Comparison of ENCODE assay signal across 9 cellular contexts in the genomic region with DNA sequence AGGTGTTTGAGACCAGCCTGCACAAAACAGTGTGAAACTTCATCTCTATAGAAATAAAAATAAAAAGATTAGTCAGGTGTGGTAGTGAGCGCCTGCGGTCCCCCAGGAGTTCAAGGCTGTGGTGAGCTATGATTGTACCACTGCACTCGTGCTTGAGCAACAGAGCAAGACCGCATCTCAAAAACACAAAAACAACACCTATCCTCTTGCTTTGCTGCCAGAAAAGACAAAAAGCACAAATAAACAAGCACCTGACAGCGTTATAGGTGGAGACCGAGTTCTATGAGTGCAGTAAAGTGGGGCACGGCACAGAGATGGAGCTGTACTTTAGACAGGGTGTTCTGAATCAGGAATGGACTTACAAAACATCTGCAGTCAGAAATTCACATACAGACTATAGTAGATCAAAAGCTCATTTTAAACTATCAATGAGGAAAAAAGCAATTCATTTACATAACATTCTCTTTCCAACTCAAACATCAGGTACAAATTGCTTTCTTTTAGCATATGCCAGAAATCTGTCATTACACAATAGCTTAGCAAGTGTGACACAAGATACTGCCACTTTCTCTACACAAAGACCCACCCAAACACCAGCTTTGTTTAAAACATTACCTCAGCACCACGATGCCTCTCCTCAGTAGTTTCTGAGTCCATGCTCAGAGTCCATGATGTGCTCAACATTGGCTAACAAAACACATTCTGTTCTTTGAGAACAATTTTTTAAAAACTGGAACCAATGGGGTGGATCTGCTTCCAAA. TPM values are rescaled to one million over a fixed set of nuclear protein-coding genes. Genes with fewer than 3 reads are reported as not detected.
A peak's percentile ranks its signal among the peaks of the same experiment; 100 is the strongest.
DNase-seq lines count a peak whose midpoint lies in the region; ATAC-seq, FAIRE-seq and TF ChIP-seq lines count a peak whose summit lies in the region.
"Had no signal": no experiment of that assay in that cellular context is flagged by ENCODE, and none has a peak within 500 bp of the region (broad histone marks: within the 10 kb centered on the region; RNA-seq: fewer than 3 reads in every experiment).

No MANE protein-coding gene starts in this region.

- H3K27ac Mint-ChIP-seq in stimulated activated naive B cell treated with anti-CD40 and anti-IgM and Interleukin-4, amounts not matched to agents 10 μg/mL and 1 μg/mL and 100 μg/mL, for 72 hours: peak overlapping the region; percentile 93

- no peak overlapping the region for H3K27ac ChIP-seq in K562 (ENCODE audit: extremely low read depth, low read depth, low read length)
- H3K27ac ChIP-seq: KMS-11 had no signal

- no peak for TF ChIP-seq RAD21 in K562 (CRISPR knock-in tag; conservative IDR thresholded peaks at IDR 0.05 in 1 of 2, IDR thresholded peaks at IDR 0.05 in 1 of 2)

- FAIRE-seq in K562 (lab: Jason Lieb, UNC): no peak

- H3K36me3 Mint-ChIP-seq in stimulated activated naive B cell treated with anti-CD40 and anti-IgM and Interleukin-4, amounts not matched to agents 10 μg/mL and 1 μg/mL and 100 μg/mL, for 72 hours: peaks cover 52 to 87% of the 10 kb centered on the region in 2 donors

- H3K4me2 ChIP-seq in K562 (ENCODE audit: insufficient read depth, low read length): no peak overlapping the region
- H3K4me2 ChIP-seq: KMS-11 had no signal

- no peaks in the 10 kb centered on the region for H3K27me3 ChIP-seq in K562 (ENCODE audit: control insufficient read depth in 2 of 2, insufficient read depth in 2 of 2, low read length in 2 of 2)

- DNase-seq in GM10248 (ENCODE audit: extremely low spot score) (peak; percentile 39), K562 (ENCODE audit: extremely low read depth in 1 of 4, low spot score in 3 of 4) (no peak), NCI-H524 treated with DMSO at 0.1 percent for 48 hours (lab: John Stamatoyannopoulos, UW) (no peak), LoVo (ENCODE audit: low spot score) (no peak), NOMO-1 treated with DMSO at 0.1 percent for 48 hours (lab: John Stamatoyannopoulos, UW; ENCODE audit: unreplicated experiment) (no peak)
- DNase-seq in stimulated activated naive B cell treated with anti-CD40 and anti-IgM and Interleukin-4, amounts not matched to agents 10 μg/mL and 1 μg/mL and 100 μg/mL, for 72 hours: no peak

- POLR2A ChIA-PET in GM10248 (lab: Yijun Ruan, JAX) (interaction anchor here (0.6 to 1.4 kb wide), 4 partner anchors 8 to 153 kb away, joined by 3 to 7 read pairs (median 3); partner anchors contain the start of gene EZR), K562 (lab: Yijun Ruan, JAX) (interaction anchor here (0.6 to 2.8 kb wide), 7 partner anchors 8 to 196 kb away, joined by 3 to 13 read pairs (median 3); no protein-coding TSS in a partner anchor)

- peaks cover 9 to 42% of the 10 kb centered on the region in 2 experiments; a peak in 4 of 5 replicates for H3K4me1 ChIP-seq in K562 (replicated peaks in 1 of 2; ENCODE audit: control insufficient read depth in 2 of 2, insufficient read depth in 2 of 2, low read length in 2 of 2)

- peaks cover 98% of the 10 kb centered on the region for H3K79me2 ChIP-seq in K562 (ENCODE audit: control insufficient read depth, insufficient read depth, low read length)

- no peak for TF ChIP-seq EP300 in K562 (IDR thresholded peaks at IDR 0.05; ENCODE audit: low read length)

- 89% methylated on average over 8 of the region's 8 CpGs for WGBS in K562 (ENCODE audit: insufficient coverage, low coverage, missing lambda C conversion rate)

- H2AFZ ChIP-seq in K562 (ENCODE audit: low read depth, low read length): no peak overlapping the region

- CTCF ChIA-PET in GM10248 (lab: Yijun Ruan, JAX) (interaction anchor here (0.8 to 2.7 kb wide), 16 partner anchors 11 to 588 kb away, joined by 3 to 17 read pairs (median 4); partner anchors contain the start of gene RSPH3), K562 (lab: Yijun Ruan, JAX; ENCODE audit: low intra/inter-chr PET ratio) (no interaction called here)

- peaks cover 48% of the 10 kb centered on the region for H4K20me1 ChIP-seq in K562 (replicated peaks; ENCODE audit: control insufficient read depth, insufficient read depth, low read length)

- peaks cover 71% of the 10 kb centered on the region for H3K36me3 ChIP-seq in K562 (ENCODE audit: control insufficient read depth, insufficient read depth, low read length)

- H3K9ac ChIP-seq in K562 (ENCODE audit: insufficient read depth in 1 of 2, low read depth in 2 of 2, low read length in 2 of 2): no peak overlapping the region
- H3K9ac ChIP-seq: KMS-11 had no signal

- no peak overlapping the region for H3K4me3 ChIP-seq in K562

- peak; percentile 66 for ATAC-seq in GM21423 (IDR thresholded peaks at IDR 0.05; ENCODE audit: unreplicated experiment)
- ATAC-seq in HG03521 (IDR thresholded peaks at IDR 0.05; ENCODE audit: unreplicated experiment): peak; percentile 78
- ATAC-seq in K562: no peak
- ATAC-seq in stimulated activated naive B cell treated with anti-CD40 and anti-IgM and Interleukin-4, amounts not matched to agents 10 μg/mL and 1 μg/mL and 100 μg/mL, for 72 hours (replicated peaks): peak; percentile 82 to 91

- BruUV-seq in K562 (replicated peaks; lab: Mats Ljungman, UMichigan): no TSS peak

- in situ Hi-C loops in K562 (cut with MboI): no loop called here

- peaks cover 15% of the 10 kb centered on the region for H3K9me1 ChIP-seq in K562 (ENCODE audit: control insufficient read depth, insufficient read depth, low read length)

- H3K9me3 ChIP-seq in K562 (replicated peaks; ENCODE audit: control insufficient read depth, insufficient read depth, low read depth, low read length): no peaks in the 10 kb centered on the region

- no peak for TF ChIP-seq POLR2A in K562 (conservative IDR thresholded peaks at IDR 0.05)

- H3K27me3 Mint-ChIP-seq in stimulated activated naive B cell treated with anti-CD40 and anti-IgM and Interleukin-4, amounts not matched to agents 10 μg/mL and 1 μg/mL and 100 μg/mL, for 72 hours: no peaks in the 10 kb centered on the region

- intact Hi-C loops in K562 (cut with micrococcal nuclease): loop anchor here (10.0 kb wide), 1 partner anchor 296 kb away; no protein-coding TSS in a partner anchor

- peak overlapping the region; percentile 72 to 78 for H3K4me3 Mint-ChIP-seq in stimulated activated naive B cell treated with anti-CD40 and anti-IgM and Interleukin-4, amounts not matched to agents 10 μg/mL and 1 μg/mL and 100 μg/mL, for 72 hours

- peaks cover 0 to 5% of the 10 kb centered on the region in 2 donors for H3K9me3 Mint-ChIP-seq in stimulated activated naive B cell treated with anti-CD40 and anti-IgM and Interleukin-4, amounts not matched to agents 10 μg/mL and 1 μg/mL and 100 μg/mL, for 72 hours

- H3K4me1 Mint-ChIP-seq in stimulated activated naive B cell treated with anti-CD40 and anti-IgM and Interleukin-4, amounts not matched to agents 10 μg/mL and 1 μg/mL and 100 μg/mL, for 72 hours: peaks cover 60 to 100% of the 10 kb centered on the region in 2 donors

- TF ChIP-seq CTCF in GM10248 (IDR thresholded peaks at IDR 0.05; ENCODE audit: control extremely low read depth, extremely low read depth, low read depth, missing control alignments) (no peak), K562 (IDR thresholded peaks at IDR 0.05 in 2 of 3, conservative IDR thresholded peaks at IDR 0.05 in 1 of 3; ENCODE audit: insufficient read depth in 2 of 3, low read depth in 1 of 3, low read length in 3 of 3) (no peak)

TF ChIP-seq in K562, 482 proteins besides CTCF, POLR2A, EP300 and RAD21 (continues in another document):
- TF ChIP-seq CAMTA2 (CRISPR knock-in tag; conservative IDR thresholded peaks at IDR 0.05) (no peak), FOXA3 (CRISPR knock-in tag; conservative IDR thresholded peaks at IDR 0.05 in 1 of 2, IDR thresholded peaks at IDR 0.05 in 1 of 2) (no peak), WHSC1 (IDR thresholded peaks at IDR 0.05; ENCODE audit: low read length) (no peak), JUND (IDR thresholded peaks at IDR 0.05; ENCODE audit: borderline replicate concordance, low read depth, low read length) (no peak), JUND (tag; IDR thresholded peaks at IDR 0.05; ENCODE audit: borderline replicate concordance, low read depth, low read length) (no peak), EWSR1 (IDR thresholded peaks at IDR 0.05; ENCODE audit: borderline replicate concordance, low read depth, partially characterized antibody) (no peak), ZBTB43 (CRISPR knock-in tag; IDR thresholded peaks at IDR 0.05) (no peak), ZFPM2 (CRISPR knock-in tag; IDR thresholded peaks at IDR 0.05) (no peak)

RNA-seq across cellular contexts. Expression of gene EZR, which starts 10.1 kb away (rescaled TPM):
- 49.5 and 70.7 TPM in 2 replicates for total RNA-seq in K562 (2011; cell fraction: chromatin; rRNA removed; ENCODE audit: low replicate concordance)
- total RNA-seq in K562 (2011; cell fraction: nucleolus; rRNA removed): 37.9 and 45.2 TPM in 2 replicates
- 44.1 and 48.1 TPM in 2 replicates for total RNA-seq in K562 (2011; cell fraction: nucleoplasm; rRNA removed)
- total RNA-seq in K562 (2014; rRNA removed) (161 and 162 TPM in 2 replicates), K562 (2014; rRNA removed; fragmentation: Illumina TruSeq; extraction: Trizol) (71.5 and 72.7 TPM in 2 replicates), K562 (2015; rRNA removed; fragmentation: Illumina TruSeq; extraction: Trizol) (110 and 117 TPM in 2 replicates), K562 (2021) (125 and 143 TPM in 2 replicates)
- polyA plus RNA-seq in K562 (2011; rRNA removed) (104 and 135 TPM in 2 replicates), K562 (2014; fragmentation: Illumina TruSeq; extraction: Trizol) (93.0 and 101 TPM in 2 replicates), K562 (2014; fragmentation: Nextera tagmentation; extraction: Ambion mirVana) (10 to 100 TPM; 36.5 to 63.6 TPM), K562 (2014; rRNA removed) (91.5 and 114 TPM in 2 replicates)
- 78.6 and 88.6 TPM in 2 replicates for polyA plus RNA-seq in K562 (2011; cell fraction: cytosol; rRNA removed)
- 91.7 and 156 TPM in 2 replicates for polyA plus RNA-seq in K562 (2011; cell fraction: nucleus; rRNA removed)
- polyA plus RNA-seq in K562 (2012): 120 and 126 TPM in 2 replicates
- polyA minus RNA-seq in K562 (2011; rRNA and poly(A)+ RNA removed): 100 and 114 TPM in 2 replicates
- polyA minus RNA-seq in K562 (2011; cell fraction: cytosol; rRNA and poly(A)+ RNA removed): 69.7 and 85.1 TPM in 2 replicates
- polyA minus RNA-seq in K562 (2011; cell fraction: nucleus; rRNA and poly(A)+ RNA removed): 20.1 and 54.6 TPM in 2 replicates
